In the genomic region with DNA sequence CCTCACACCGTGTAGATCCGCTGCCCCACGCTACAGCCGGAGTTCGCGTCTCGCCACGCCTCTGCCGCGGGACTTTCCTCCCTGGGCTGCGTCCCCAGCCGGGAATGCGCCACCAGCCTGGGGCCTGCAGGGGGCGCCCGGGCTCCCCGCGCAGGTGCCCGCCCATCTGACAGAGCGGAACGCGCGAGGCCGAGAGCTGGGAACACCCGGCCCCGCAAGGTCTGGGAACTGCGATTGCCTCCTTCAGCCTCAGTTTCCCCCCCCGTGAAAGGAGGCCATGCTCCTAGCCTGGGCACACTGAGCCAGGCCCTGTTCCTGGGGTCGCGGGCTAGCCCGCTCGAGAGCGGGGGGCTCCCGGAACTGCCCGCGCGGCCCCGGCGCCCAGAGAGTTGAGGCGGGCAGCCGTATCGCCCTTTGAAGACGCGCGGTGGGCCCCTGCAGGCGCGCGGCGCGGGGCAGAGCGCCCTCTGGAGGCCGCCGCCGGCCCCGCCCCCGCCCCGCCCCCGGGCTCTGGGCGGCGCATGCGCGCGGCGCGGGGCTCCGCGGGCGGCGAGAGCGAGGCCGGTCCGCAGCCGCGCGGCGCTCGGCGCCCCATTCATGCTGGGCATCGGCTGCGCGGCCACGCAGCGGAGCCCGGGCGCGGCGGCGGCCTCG, we compare ENCODE assay signal across 1 cellular context.
A peak's percentile ranks its signal among the peaks of the same experiment; 100 is the strongest.
TF ChIP-seq lines count a peak whose summit lies in the region.

TSS of gene PLXNA1 (plus strand) at position 594 of the 654 bp plus-strand sequence. CDS start 5,479 bp downstream, outside the sequence.

TF ChIP-seq in K562, 482 proteins besides CTCF, POLR2A, EP300 and RAD21 (continued from another document):
- no peak for TF ChIP-seq TFE3 (CRISPR knock-in tag; IDR thresholded peaks at IDR 0.05)
- TF ChIP-seq HNRNPLL (IDR thresholded peaks at IDR 0.05; ENCODE audit: low read depth, low read length, poor library complexity, severe bottlenecking) = peak; percentile 83
- TF ChIP-seq HNRNPH1 (optimal IDR thresholded peaks at IDR 0.05; ENCODE audit: low read depth, low read length) = no peak
- no peak for TF ChIP-seq ESRRB (CRISPR knock-in tag; IDR thresholded peaks at IDR 0.05; ENCODE audit: borderline replicate concordance)
- TF ChIP-seq SNIP1 (IDR thresholded peaks at IDR 0.05; ENCODE audit: low read depth) = peak; percentile 96
- no peak for TF ChIP-seq BMI1 (IDR thresholded peaks at IDR 0.05; ENCODE audit: low read length)
- TF ChIP-seq ZNF431 (CRISPR knock-in tag; IDR thresholded peaks at IDR 0.05) = peak; percentile 67; the same call in 1 of the 2 replicates
- peak; percentile 55 for TF ChIP-seq E2F8 (IDR thresholded peaks at IDR 0.05; ENCODE audit: low read depth, partially characterized antibody)
- no peak for TF ChIP-seq ZNF134 (CRISPR knock-in tag; conservative IDR thresholded peaks at IDR 0.05)
- TF ChIP-seq CCAR2 (IDR thresholded peaks at IDR 0.05; ENCODE audit: low read depth, low read length) = no peak
- TF ChIP-seq RBM17 (IDR thresholded peaks at IDR 0.05; ENCODE audit: borderline replicate concordance, low read depth, low read length) = no peak
- TF ChIP-seq ERF (CRISPR knock-in tag; IDR thresholded peaks at IDR 0.05) = no peak
- peak in 1 of 2 experiments; percentile 73; a peak in 2 of 4 replicates for TF ChIP-seq HDAC1 (IDR thresholded peaks at IDR 0.05)
- TF ChIP-seq NR2C2 (CRISPR knock-in tag; IDR thresholded peaks at IDR 0.05) = 0 out of 2 replicates have a peak, but pooled peaks have one; percentile 20
- peak; percentile 30; the same call in 1 of the 2 replicates for TF ChIP-seq NR2C2 (tag; IDR thresholded peaks at IDR 0.05)
- TF ChIP-seq ZNF589 (CRISPR knock-in tag; IDR thresholded peaks at IDR 0.05; ENCODE audit: low read depth) = peak; percentile 77
- TF ChIP-seq GABPA (tag; conservative IDR thresholded peaks at IDR 0.05; ENCODE audit: low read depth) = no peak; the same call in 1 of the 2 replicates
- peak; percentile 93 for TF ChIP-seq CBX1 (IDR thresholded peaks at IDR 0.05; ENCODE audit: low read depth)
- TF ChIP-seq, protein P1, sequence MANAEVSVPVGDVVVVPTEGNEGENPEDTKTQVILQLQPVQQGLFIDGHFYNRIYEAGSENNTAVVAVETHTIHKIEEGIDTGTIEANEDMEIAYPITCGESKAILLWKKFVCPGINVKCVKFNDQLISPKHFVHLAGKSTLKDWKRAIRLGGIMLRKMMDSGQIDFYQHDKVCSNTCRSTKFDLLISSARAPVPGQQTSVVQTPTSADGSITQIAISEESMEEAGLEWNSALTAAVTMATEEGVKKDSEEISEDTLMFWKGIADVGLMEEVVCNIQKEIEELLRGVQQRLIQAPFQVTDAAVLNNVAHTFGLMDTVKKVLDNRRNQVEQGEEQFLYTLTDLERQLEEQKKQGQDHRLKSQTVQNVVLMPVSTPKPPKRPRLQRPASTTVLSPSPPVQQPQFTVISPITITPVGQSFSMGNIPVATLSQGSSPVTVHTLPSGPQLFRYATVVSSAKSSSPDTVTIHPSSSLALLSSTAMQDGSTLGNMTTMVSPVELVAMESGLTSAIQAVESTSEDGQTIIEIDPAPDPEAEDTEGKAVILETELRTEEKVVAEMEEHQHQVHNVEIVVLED (CRISPR knock-in tag; IDR thresholded peaks at IDR 0.05) = no peak
- peak; percentile 86 for TF ChIP-seq E2F3 (CRISPR knock-in tag; IDR thresholded peaks at IDR 0.05)
- TF ChIP-seq PCBP2 (IDR thresholded peaks at IDR 0.05; ENCODE audit: low read depth, low read length, poor library complexity, severe bottlenecking) = no peak
- TF ChIP-seq KAT2B (IDR thresholded peaks at IDR 0.05; ENCODE audit: low read depth, low read length) = no peak
- TF ChIP-seq FIP1L1 (IDR thresholded peaks at IDR 0.05; ENCODE audit: low read depth, low read length, poor library complexity, severe bottlenecking) = peak; percentile 93
- no peak for TF ChIP-seq FOXJ2 (tag; IDR thresholded peaks at IDR 0.05)
- no peak for TF ChIP-seq GATAD2A (IDR thresholded peaks at IDR 0.05)
- peak; percentile 80 for TF ChIP-seq RBFOX2 (IDR thresholded peaks at IDR 0.05; ENCODE audit: low read depth, low read length)
- no peak for TF ChIP-seq HMG20B (CRISPR knock-in tag; IDR thresholded peaks at IDR 0.05)
- 0 out of 2 replicates have a peak, but pooled peaks have one; percentile 20 for TF ChIP-seq DEAF1 (CRISPR knock-in tag; IDR thresholded peaks at IDR 0.05)
- peak; percentile 68; the same call in 1 of the 2 replicates for TF ChIP-seq E2F5 (CRISPR knock-in tag; IDR thresholded peaks at IDR 0.05)
- no peak for TF ChIP-seq DIDO1 (tag; IDR thresholded peaks at IDR 0.05; ENCODE audit: low read depth)
- peak; percentile 51 for TF ChIP-seq CCNT2 (IDR thresholded peaks at IDR 0.05; ENCODE audit: borderline replicate concordance, extremely low read depth, insufficient read length, low read depth, low read length)
- TF ChIP-seq ZNF197 (CRISPR knock-in tag; IDR thresholded peaks at IDR 0.05; ENCODE audit: low read depth) = no peak
- TF ChIP-seq PURB (CRISPR knock-in tag; IDR thresholded peaks at IDR 0.05; ENCODE audit: low read depth) = no peak
- TF ChIP-seq SREBF2 (CRISPR knock-in tag; IDR thresholded peaks at IDR 0.05) = no peak
- TF ChIP-seq MYNN (IDR thresholded peaks at IDR 0.05) = peak; percentile 41; the same call in 1 of the 2 replicates
- TF ChIP-seq MYNN (CRISPR knock-in tag; IDR thresholded peaks at IDR 0.05) = no peak
- peak; percentile 32; the same call in 1 of the 2 replicates for TF ChIP-seq LCOR (CRISPR knock-in tag; IDR thresholded peaks at IDR 0.05)
- TF ChIP-seq SRSF3 (IDR thresholded peaks at IDR 0.05; ENCODE audit: insufficient read depth, low read length) = no peak
- no peak for TF ChIP-seq EGR1 (conservative IDR thresholded peaks at IDR 0.05)
